Comparison of ENCODE assay signal across 8 cellular contexts in genomic region chr12:24778486-24779304, GRCh38.
A peak's percentile ranks its signal among the peaks of the same experiment; 100 is the strongest.
DNase-seq lines count a peak whose midpoint lies in the region; ATAC-seq and TF ChIP-seq lines count a peak whose summit lies in the region.

No MANE protein-coding gene starts in this region.

- no peaks in the 10 kb centered on the region for H3K27me3 ChIP-seq in WERI-Rb-1 (ENCODE audit: insufficient read depth, low read depth, severe bottlenecking)

- peak; percentile 75 for ATAC-seq in GM21515 (IDR thresholded peaks at IDR 0.05; ENCODE audit: unreplicated experiment)
- ATAC-seq in left lobe of liver, result peak; percentile 66

- no peak overlapping the region for H3K27ac ChIP-seq in WERI-Rb-1

- H3K4me3 ChIP-seq in WERI-Rb-1 (ENCODE audit: low read depth, low read length), result no peak overlapping the region

- peak; percentile 35; the same call in 1 of the 2 replicates for TF ChIP-seq CTCF in WERI-Rb-1 (IDR thresholded peaks at IDR 0.05; ENCODE audit: low read depth, low read length)

- DNase-seq in GM03348 (ENCODE audit: low spot score) (peak; percentile 11), Kasumi-1 (lab: John Stamatoyannopoulos, UW) (peak; percentile 57 to 60), WERI-Rb-1 (no peak), left lobe of liver (ENCODE audit: low spot score) (no peak)
- no peak for DNase-seq in effector CD8-positive, alpha-beta T cell (lab: John Stamatoyannopoulos, UW)
- DNase-seq in stimulated activated naive CD4-positive, alpha-beta T cell treated with Interleukin-2 at 50 U/mL for 16 hours (lab: John Stamatoyannopoulos, UW), result no peak
- no peak for DNase-seq in effector CD4-positive, alpha-beta T cell

- no peaks in the 10 kb centered on the region for H3K36me3 ChIP-seq in WERI-Rb-1

- H3K9me3 ChIP-seq in WERI-Rb-1 (ENCODE audit: severe bottlenecking), result no peaks in the 10 kb centered on the region

Comparison
In these comparisons a context has a peak if more than half of its experiments do, and no peak if none do; other contexts are left out.
1. DNase-seq: peak in GM03348 (single experiment) and Kasumi-1 (2 of 2); none in WERI-Rb-1 (single experiment), left lobe of liver (single experiment), effector CD8-positive, alpha-beta T cell (single experiment), stimulated activated naive CD4-positive, alpha-beta T cell treated with Interleukin-2 at 50 U/mL for 16 hours (single experiment) and effector CD4-positive, alpha-beta T cell (single experiment).